ENCODE assay signal across 12 cellular contexts in the genomic region with DNA sequence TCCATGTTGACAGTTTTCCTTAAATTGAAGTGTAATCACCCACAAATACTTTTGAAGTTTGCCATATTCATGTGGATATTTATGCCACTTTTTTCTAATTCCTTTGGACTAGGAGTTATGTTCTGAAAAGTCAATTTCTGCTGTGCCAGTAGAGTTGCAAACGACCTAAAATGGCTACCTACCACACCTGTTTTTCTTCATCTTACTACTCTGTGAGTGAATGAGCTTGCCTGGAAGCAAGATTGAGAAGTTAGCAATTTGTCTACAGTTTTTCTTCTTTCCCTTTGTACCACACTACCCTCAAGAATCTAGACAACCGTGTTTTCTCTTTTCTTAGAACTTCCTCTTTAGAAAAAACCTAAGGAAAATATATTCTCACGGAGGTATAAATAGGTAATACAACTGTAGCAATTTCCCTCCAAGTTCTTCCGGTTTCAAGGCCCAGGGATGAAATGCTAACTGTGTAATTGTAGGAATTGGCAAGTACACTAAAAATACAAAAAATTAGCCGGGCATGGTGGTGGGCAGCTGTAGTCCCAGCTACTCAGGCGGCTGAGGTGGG. TPM values are rescaled to one million over a fixed set of nuclear protein-coding genes. Genes with fewer than 3 reads are reported as not detected.
DNase-seq lines count a peak whose midpoint lies in the region; ATAC-seq and TF ChIP-seq lines count a peak whose summit lies in the region.
"Had no signal": no experiment of that assay in that cellular context is flagged by ENCODE, and none has a peak within 500 bp of the region (broad histone marks: within the 10 kb centered on the region; RNA-seq: fewer than 3 reads in every experiment).

No MANE protein-coding gene starts in this region.

- DNase-seq in NCI-H1417 (lab: John Stamatoyannopoulos, UW) (no peak), GF-D8 (lab: John Stamatoyannopoulos, UW) (no peak), H9 (no peak)
- DNase-seq in activated CD4-positive, alpha-beta T cell treated with anti-CD3 and anti-CD28 coated beads for 4 hours, result no peak
- DNase-seq: activated CD4-positive, CD25-positive, alpha-beta regulatory T cell; body of pancreas; DMS79 had no signal

- no peak overlapping the region for H2BK15ac ChIP-seq in H9 (ENCODE audit: low read depth, low read length)

- H2BK5ac ChIP-seq in H9 (ENCODE audit: insufficient read length, low read length), result no peak overlapping the region

- no peak overlapping the region for H4K5ac ChIP-seq in H9 (ENCODE audit: insufficient read length, low read depth, low read length)

- no peak overlapping the region for H3K14ac ChIP-seq in H9 (ENCODE audit: insufficient read depth, low read length)

- no peaks in the 10 kb centered on the region for H3K23me2 ChIP-seq in H9 (ENCODE audit: insufficient read length, low read depth, low read length, poor library complexity, severe bottlenecking)

- no peak overlapping the region for H2AFZ ChIP-seq in H9 (ENCODE audit: low read length)
- H2AFZ ChIP-seq: hepatocyte had no signal

- H3K9ac ChIP-seq in H9 (ENCODE audit: extremely low read depth, insufficient read length, low read length), result no peak overlapping the region

- no peaks in the 10 kb centered on the region for H3K9me3 Mint-ChIP-seq in H9

- no peak overlapping the region for H3K27ac Mint-ChIP-seq in H9

- H3K23ac ChIP-seq in H9 (ENCODE audit: insufficient read length, low read depth, low read length), result no peak overlapping the region

- H3K4ac ChIP-seq in H9 (ENCODE audit: low read depth, low read length), result no peak overlapping the region

- H2AK5ac ChIP-seq in H9 (ENCODE audit: insufficient read length, low read length), result no peak overlapping the region

- H2BK120ac ChIP-seq in H9 (ENCODE audit: low read depth, low read length, poor library complexity, severe bottlenecking), result no peak overlapping the region

- H2BK12ac ChIP-seq in H9 (ENCODE audit: insufficient read length, low read depth, low read length), result no peak overlapping the region

- H3K56ac ChIP-seq in H9 (ENCODE audit: insufficient read length, low read depth, low read length), result no peak overlapping the region

- no peaks in the 10 kb centered on the region for H4K20me1 ChIP-seq in H9 (ENCODE audit: control insufficient read depth, insufficient read depth, insufficient read length)

- no peak overlapping the region for H4K91ac ChIP-seq in H9 (ENCODE audit: insufficient read length, low read depth, low read length)

- no peak overlapping the region for H3T11ph ChIP-seq in H9 (ENCODE audit: low read length)

- H2BK20ac ChIP-seq in H9 (ENCODE audit: low read depth, low read length, poor library complexity, severe bottlenecking), result no peak overlapping the region

- peak; percentile 30 for ATAC-seq in GM18511 (IDR thresholded peaks at IDR 0.05; ENCODE audit: unreplicated experiment)
- ATAC-seq in GM21786 (IDR thresholded peaks at IDR 0.05; ENCODE audit: unreplicated experiment), result peak; percentile 19
- peak; percentile 18 for ATAC-seq in HG03520 (IDR thresholded peaks at IDR 0.05; ENCODE audit: unreplicated experiment)
- ATAC-seq: body of pancreas had no signal

- no peak overlapping the region for H3K4me3 Mint-ChIP-seq in H9

- H3K4me2 ChIP-seq in H9 (ENCODE audit: insufficient read depth, insufficient read length, low read length), result no peak overlapping the region
- H3K4me2 ChIP-seq: hepatocyte had no signal

- H4K8ac ChIP-seq in H9 (replicated peaks; ENCODE audit: insufficient read length, low read depth, low read length), result no peak overlapping the region

- no peaks in the 10 kb centered on the region for H3K79me1 ChIP-seq in H9 (ENCODE audit: insufficient read depth, low read depth, low read length, poor library complexity, severe bottlenecking)

- H3K27ac ChIP-seq in cingulate gyrus (ENCODE audit: low read depth, low read length), result peak overlapping the region; percentile 16
- no peak overlapping the region for H3K27ac ChIP-seq in H9 (ENCODE audit: insufficient read length, low read depth, low read length)
- H3K27ac ChIP-seq: hepatocyte had no signal

- WGBS in H9 (ENCODE audit: extremely low coverage, insufficient read length, low lambda C conversion rate), result no CpG with 5 or more reads among the region's 6 CpGs

- H3K18ac ChIP-seq in H9 (ENCODE audit: insufficient read length, low read depth, low read length), result no peak overlapping the region

- no peaks in the 10 kb centered on the region for H3K9me3 ChIP-seq in H9 (ENCODE audit: control insufficient read depth, low read depth, low read length)
- H3K9me3 ChIP-seq: body of pancreas had no signal

- no peaks in the 10 kb centered on the region for H3K79me2 ChIP-seq in H9 (ENCODE audit: insufficient read depth, low read length)
- H3K79me2 ChIP-seq: hepatocyte had no signal

- no peaks in the 10 kb centered on the region for H3K27me3 Mint-ChIP-seq in H9 (ENCODE audit: low read depth)

- no peak for TF ChIP-seq CTCF in H9 (conservative IDR thresholded peaks at IDR 0.05)

- no peaks in the 10 kb centered on the region for H3K27me3 ChIP-seq in H9 (ENCODE audit: insufficient read depth, low read length)
- H3K27me3 ChIP-seq: body of pancreas, hepatocyte had no signal

- H3K4me1 Mint-ChIP-seq in H9, result peaks cover 20 to 28% of the 10 kb centered on the region in 2 experiments

- H3K4me1 ChIP-seq in H9 (ENCODE audit: insufficient read depth, low read length), result peaks cover 2% of the 10 kb centered on the region; the same call in 1 of the 2 replicates
- H3K4me1 ChIP-seq: body of pancreas had no signal

- no peaks in the 10 kb centered on the region; a peak in 1 of 7 replicates for H3K36me3 Mint-ChIP-seq in H9 (ENCODE audit: insufficient read depth in 1 of 3, low read depth in 3 of 3)

RNA-seq across cellular contexts. Expression of a gene that starts 7.3 kb away (rescaled TPM):
- 156 and 161 TPM in 2 replicates for total RNA-seq in H9 (2021)
